Comparison of ENCODE assay signal across 23 cellular contexts in genomic region chr4:185259719-185260118, GRCh38.
"Had no signal": no experiment of that assay in that cellular context is flagged by ENCODE, and none has a peak within 500 bp of the region (broad histone marks: within the 10 kb centered on the region; RNA-seq: fewer than 3 reads in every experiment).

No MANE protein-coding gene starts in this region.

- DNase-seq: activated CD4-positive, alpha-beta T cell treated with anti-CD3 and anti-CD28 coated beads, Interleukin-2, amount 10 ng/mL, durations not matched to agents 24 days and 14 days; activated CD8-positive, alpha-beta T cell treated with anti-CD3 and anti-CD28 coated beads for 36 hours; activated naive CD4-positive, alpha-beta T cell treated with Interleukin-2 at 50 U/mL for 16 hours; activated naive CD8-positive, alpha-beta T cell treated with anti-CD3 and anti-CD28 coated beads, Interleukin-2, amount 10 ng/mL, durations not matched to agents 7 days and 5 days; activated T-cell treated with anti-CD3 and anti-CD28 coated beads, Interleukin-2, amount 50 U/mL, for 1 hour; amygdala; body of pancreas; caudate nucleus; dorsolateral prefrontal cortex; foreskin fibroblast; hippocampal formation; nephron progenitor cell; psoas muscle; right cardiac atrium; stimulated activated CD4-positive, alpha-beta T cell treated with anti-CD3 and anti-CD28 coated beads, Interleukin-15, amount 100 ng/mL, for 24 hours; stimulated activated CD4-positive, alpha-beta T cell treated with anti-CD3 and anti-CD28 coated beads, Interleukin-2, amount 100 ng/mL, for 48 hours; upper lobe of right lung had no signal

- H3K27ac ChIP-seq: body of pancreas, epithelial cell of prostate, skin epidermis, thoracic aorta, upper lobe of right lung had no signal

- ATAC-seq: activated CD8-positive, alpha-beta T cell treated with anti-CD3 and anti-CD28 coated beads for 36 hours; body of pancreas; psoas muscle; right cardiac atrium; upper lobe of right lung had no signal

- H3K36me3 ChIP-seq: thoracic aorta had no signal

- H3K4me3 ChIP-seq: body of pancreas, lung, psoas muscle, skin epidermis, thoracic aorta, upper lobe of right lung had no signal

- H3K27me3 ChIP-seq: body of pancreas, dorsolateral prefrontal cortex, upper lobe of right lung had no signal

- FAIRE-seq: keratinocyte had no signal

- H3K27me3 Mint-ChIP-seq: activated CD4-positive, alpha-beta T cell treated with anti-CD3 and anti-CD28 coated beads, Interleukin-2, amount 10 ng/mL, durations not matched to agents 24 days and 14 days; activated CD8-positive, alpha-beta T cell treated with anti-CD3 and anti-CD28 coated beads for 36 hours; activated naive CD8-positive, alpha-beta T cell treated with anti-CD3 and anti-CD28 coated beads, Interleukin-2, amount 10 ng/mL, durations not matched to agents 7 days and 5 days had no signal

- H3K9me3 Mint-ChIP-seq: activated CD4-positive, alpha-beta T cell treated with anti-CD3 and anti-CD28 coated beads, Interleukin-2, amount 10 ng/mL, durations not matched to agents 24 days and 14 days; activated CD8-positive, alpha-beta T cell treated with anti-CD3 and anti-CD28 coated beads for 36 hours; activated naive CD8-positive, alpha-beta T cell treated with anti-CD3 and anti-CD28 coated beads, Interleukin-2, amount 10 ng/mL, durations not matched to agents 7 days and 5 days; activated T-helper 2 cell treated with anti-CD3 and anti-CD28 coated beads, Interferon-gamma antibody, Interleukin-2, Interleukin-4, amounts not matched to agents 10 μg/mL and 5 μg/mL and 100 μg/mL, durations not matched to agents 14 hours and 24 hours and 36 hours; nephron progenitor cell had no signal

- H3K4me3 Mint-ChIP-seq: activated CD4-positive, alpha-beta T cell treated with anti-CD3 and anti-CD28 coated beads, Interleukin-2, amount 10 ng/mL, durations not matched to agents 24 days and 14 days; activated CD8-positive, alpha-beta T cell treated with anti-CD3 and anti-CD28 coated beads for 36 hours; activated naive CD8-positive, alpha-beta T cell treated with anti-CD3 and anti-CD28 coated beads, Interleukin-2, amount 10 ng/mL, durations not matched to agents 7 days and 5 days; nephron progenitor cell had no signal

- H3K27ac Mint-ChIP-seq: activated CD4-positive, alpha-beta T cell treated with anti-CD3 and anti-CD28 coated beads, Interleukin-2, amount 10 ng/mL, durations not matched to agents 24 days and 14 days; activated CD8-positive, alpha-beta T cell treated with anti-CD3 and anti-CD28 coated beads for 36 hours; activated naive CD8-positive, alpha-beta T cell treated with anti-CD3 and anti-CD28 coated beads, Interleukin-2, amount 10 ng/mL, durations not matched to agents 7 days and 5 days; activated T-helper 2 cell treated with anti-CD3 and anti-CD28 coated beads, Interferon-gamma antibody, Interleukin-2, Interleukin-4, amounts not matched to agents 10 μg/mL and 5 μg/mL and 100 μg/mL, durations not matched to agents 14 hours and 24 hours and 36 hours; nephron progenitor cell had no signal

- H3K9me3 ChIP-seq: body of pancreas, psoas muscle, thoracic aorta, upper lobe of right lung had no signal
